ENCODE assay signal across 20 cellular contexts in genomic region chrX:12439396-12439795, GRCh38.
"Had no signal": no experiment of that assay in that cellular context is flagged by ENCODE, and none has a peak within 500 bp of the region (broad histone marks: within the 10 kb centered on the region; RNA-seq: fewer than 3 reads in every experiment).

No MANE protein-coding gene starts in this region.

- H3K9me3 ChIP-seq: esophagus squamous epithelium, left lung, pancreas, thyroid gland, upper lobe of right lung had no signal

- H3K27me3 ChIP-seq: esophagus squamous epithelium, left lung, thyroid gland, upper lobe of right lung had no signal

- H3K27ac ChIP-seq: esophagus squamous epithelium, left lung, pancreas, skin epidermis, thyroid gland, upper lobe of right lung had no signal

- DNase-seq: activated CD4-positive, alpha-beta T cell treated with anti-CD3 and anti-CD28 coated beads for 4 hours; activated CD4-positive, alpha-beta T cell treated with anti-CD3 and anti-CD28 coated beads, Interleukin-2, amount 50 U/mL, for 48 hours; activated CD4-positive, CD25-positive, alpha-beta regulatory T cell; activated CD8-positive, alpha-beta memory T cell treated with anti-CD3 and anti-CD28 coated beads, Interleukin-2, amount 50 U/mL, for 48 hours; activated naive CD4-positive, alpha-beta T cell treated with Interleukin-2 at 50 U/mL for 16 hours; activated naive CD8-positive, alpha-beta T cell treated with anti-CD3 and anti-CD28 coated beads for 36 hours; activated T-cell treated with anti-CD3 and anti-CD28 coated beads, Interleukin-2, amount 50 U/mL, for 4 hours; amygdala; effector memory CD4-positive, alpha-beta T cell; esophagus squamous epithelium; left lung; natural killer cell; pancreas; right cardiac atrium; stimulated activated CD4-positive, alpha-beta T cell treated with anti-CD3 and anti-CD28 coated beads, Interleukin-1b, Interleukin-23, amount 100 ng/mL, for 48 hours; substantia nigra; T1000; thyroid gland; upper lobe of right lung had no signal

- H3K36me3 ChIP-seq: esophagus squamous epithelium, left lung, pancreas, thyroid gland, upper lobe of right lung had no signal

- H3K4me3 ChIP-seq: esophagus squamous epithelium, left lung, pancreas, skin epidermis, thyroid gland, upper lobe of right lung had no signal

- H3K4me1 ChIP-seq: esophagus squamous epithelium, left lung, pancreas, thyroid gland, upper lobe of right lung had no signal

- ATAC-seq: activated T-cell treated with anti-CD3 and anti-CD28 coated beads, Interleukin-2, amount 50 U/mL, for 4 hours; left lung; natural killer cell; pancreas; right cardiac atrium; upper lobe of right lung had no signal
